Comparison of ENCODE assay signal across 25 cellular contexts in genomic region chr9:125968975-125969374, GRCh38.
DNase-seq lines count a peak whose midpoint lies in the region; ATAC-seq, FAIRE-seq and TF ChIP-seq lines count a peak whose summit lies in the region.
"Had no signal": no experiment of that assay in that cellular context is flagged by ENCODE, and none has a peak within 500 bp of the region (broad histone marks: within the 10 kb centered on the region; RNA-seq: fewer than 3 reads in every experiment).

No MANE protein-coding gene starts in this region.

- H3K4me3 Mint-ChIP-seq in activated B cell treated with CpG ODN at 0.5 μM for 24 hours (no peak overlapping the region), naive B cell (no peak overlapping the region)
- H3K4me3 Mint-ChIP-seq: CD4-positive, CD25-positive, alpha-beta regulatory T cell; CD8-positive, alpha-beta memory T cell; H9 had no signal

- H3K36me3 Mint-ChIP-seq in activated B cell treated with CpG ODN at 0.5 μM for 24 hours (ENCODE audit: low read depth), result peaks cover 27% of the 10 kb centered on the region
- H3K36me3 Mint-ChIP-seq in naive B cell, result peaks cover 14 to 22% of the 10 kb centered on the region in 2 donors

- H3K36me3 ChIP-seq in BLaER1, result peaks cover 13% of the 10 kb centered on the region; the same call in 1 of the 2 replicates
- H3K36me3 ChIP-seq in thyroid gland, result peaks cover 0 to 11% of the 10 kb centered on the region in 2 donors

- 81 to 89% methylated on average over 3 of the region's 3 CpGs for WGBS in thyroid gland, 2 donors

- peak overlapping the region; percentile 66 for H3K4me2 ChIP-seq in BLaER1

- H3K27ac Mint-ChIP-seq in activated B cell treated with CpG ODN at 0.5 μM for 24 hours, result no peak overlapping the region
- peak overlapping the region in 4 of 6 donors; percentile 26 to 81 (median 44) for H3K27ac Mint-ChIP-seq in naive B cell
- H3K27ac Mint-ChIP-seq: CD8-positive, alpha-beta memory T cell had no signal

- H3K27ac ChIP-seq in BLaER1 (no peak overlapping the region), thyroid gland (no peak overlapping the region)
- H3K27ac ChIP-seq: HL-60 had no signal

- H3K27me3 Mint-ChIP-seq in activated B cell treated with CpG ODN at 0.5 μM for 24 hours, result no peaks in the 10 kb centered on the region
- H3K27me3 Mint-ChIP-seq in naive B cell, result no peaks in the 10 kb centered on the region
- H3K27me3 Mint-ChIP-seq: CD4-positive, CD25-positive, alpha-beta regulatory T cell; CD8-positive, alpha-beta memory T cell had no signal

- peaks cover 34% of the 10 kb centered on the region for H3K4me1 ChIP-seq in BLaER1
- no peaks in the 10 kb centered on the region for H3K4me1 ChIP-seq in thyroid gland

- FAIRE-seq in H54 (lab: Jason Lieb, UNC), result no peak
- FAIRE-seq: GM12891, GM18507, HTR-8/SVneo, K562 had no signal

- intact Hi-C loops in activated B cell treated with CpG ODN at 0.5 μM for 24 hours (cut with micrococcal nuclease), result no loop called here
- intact Hi-C loops in thyroid gland (cut with DNase I), result no loop called here

- TF ChIP-seq CTCF in activated B cell treated with CpG ODN at 0.5 μM for 24 hours (IDR thresholded peaks at IDR 0.05) (no peak), thyroid gland (IDR thresholded peaks at IDR 0.05) (no peak)

- no peak for TF ChIP-seq POLR2A in H54 (IDR thresholded peaks at IDR 0.05; ENCODE audit: low read depth, low read length)
- TF ChIP-seq POLR2A in thyroid gland (IDR thresholded peaks at IDR 0.05), result no peak

- H3K27me3 ChIP-seq in BLaER1 (no peaks in the 10 kb centered on the region), thyroid gland (no peaks in the 10 kb centered on the region)

- DNase-seq in activated B cell treated with CpG ODN at 0.5 μM for 24 hours, result no peak
- no peak for DNase-seq in naive B cell
- DNase-seq in UCSD-AML1 (lab: John Stamatoyannopoulos, UW; ENCODE audit: unreplicated experiment), result no peak
- DNase-seq in NCI-H526 (lab: John Stamatoyannopoulos, UW), result no peak
- no peak for DNase-seq in H54 (ENCODE audit: insufficient read length, low spot score)
- DNase-seq in thyroid gland, result no peak
- DNase-seq: 8988T; C1 segment of cervical spinal cord; CD4-positive, CD25-positive, alpha-beta regulatory T cell; CD8-positive, alpha-beta memory T cell; COR-L47; DMS 273 treated with DMSO at 0.1 percent for 48 hours; DMS53; DND-41; EL; GOT3; H9; IMR-90 had no signal

- H3K4me1 Mint-ChIP-seq in activated B cell treated with CpG ODN at 0.5 μM for 24 hours (peaks cover 22% of the 10 kb centered on the region), naive B cell (peaks cover 11 to 26% (median 19%) of the 10 kb centered on the region in 3 donors)
- H3K4me1 Mint-ChIP-seq: H9 had no signal

- no peaks in the 10 kb centered on the region for H4K20me1 ChIP-seq in BLaER1

- H3K9me3 ChIP-seq in BLaER1, result no peaks in the 10 kb centered on the region
- no peaks in the 10 kb centered on the region for H3K9me3 ChIP-seq in thyroid gland

- H3K4me3 ChIP-seq in BLaER1 (no peak overlapping the region), thyroid gland (replicated peaks in 1 of 3) (no peak overlapping the region)
- H3K4me3 ChIP-seq: K562 had no signal

- no peak overlapping the region for H3K9ac ChIP-seq in BLaER1

- peak; percentile 35 for ATAC-seq in HG02610 (IDR thresholded peaks at IDR 0.05; ENCODE audit: unreplicated experiment)
- ATAC-seq in activated B cell treated with CpG ODN at 0.5 μM for 24 hours (ENCODE audit: low read depth), result peak; percentile 40
- ATAC-seq in naive B cell (ENCODE audit: low read depth in 2 of 2), result no peak
- ATAC-seq: K562 had no signal

- POLR2A ChIA-PET in activated B cell treated with CpG ODN at 0.5 μM for 24 hours (lab: Charles Lee), result no interaction called here

- CTCF ChIA-PET in activated B cell treated with CpG ODN at 0.5 μM for 24 hours (lab: Charles Lee), result interaction anchor here (1.4 kb wide), 1 partner anchor 410 kb away, joined by 3 read pairs; no protein-coding TSS in a partner anchor

- H3K9me3 Mint-ChIP-seq in activated B cell treated with CpG ODN at 0.5 μM for 24 hours, result no peaks in the 10 kb centered on the region
- H3K9me3 Mint-ChIP-seq in naive B cell, result peaks cover 0 to 2% (median 0%) of the 10 kb centered on the region in 7 donors
- H3K9me3 Mint-ChIP-seq: CD8-positive, alpha-beta memory T cell; H9 had no signal

Comparison
In these comparisons a context has a peak if more than half of its experiments do, and no peak if none do; other contexts are left out.
1. ATAC-seq: peak in HG02610 (single experiment) and activated B cell treated with CpG ODN at 0.5 μM for 24 hours (single experiment); none in naive B cell (0 of 2).